ENCODE assay signal across 1 cellular context in genomic region chr2:120209427-120210233, GRCh38.
TF ChIP-seq lines count a peak whose summit lies in the region.

No MANE protein-coding gene starts in this region.

TF ChIP-seq in H1, 55 proteins besides CTCF, POLR2A, EP300 and RAD21:
- TF ChIP-seq TAF7 (optimal IDR thresholded peaks at IDR 0.05; ENCODE audit: borderline replicate concordance, low read depth, low read length) = no peak
- no peak for TF ChIP-seq RNF2 (IDR thresholded peaks at IDR 0.05; ENCODE audit: borderline replicate concordance, low read depth, low read length, missing control alignments, poor library complexity, severe bottlenecking)
- no peak for TF ChIP-seq SP4 (IDR thresholded peaks at IDR 0.05; ENCODE audit: low read length)
- TF ChIP-seq KDM1A (IDR thresholded peaks at IDR 0.05; ENCODE audit: borderline replicate concordance, low read length) = no peak
- TF ChIP-seq, protein P1, sequence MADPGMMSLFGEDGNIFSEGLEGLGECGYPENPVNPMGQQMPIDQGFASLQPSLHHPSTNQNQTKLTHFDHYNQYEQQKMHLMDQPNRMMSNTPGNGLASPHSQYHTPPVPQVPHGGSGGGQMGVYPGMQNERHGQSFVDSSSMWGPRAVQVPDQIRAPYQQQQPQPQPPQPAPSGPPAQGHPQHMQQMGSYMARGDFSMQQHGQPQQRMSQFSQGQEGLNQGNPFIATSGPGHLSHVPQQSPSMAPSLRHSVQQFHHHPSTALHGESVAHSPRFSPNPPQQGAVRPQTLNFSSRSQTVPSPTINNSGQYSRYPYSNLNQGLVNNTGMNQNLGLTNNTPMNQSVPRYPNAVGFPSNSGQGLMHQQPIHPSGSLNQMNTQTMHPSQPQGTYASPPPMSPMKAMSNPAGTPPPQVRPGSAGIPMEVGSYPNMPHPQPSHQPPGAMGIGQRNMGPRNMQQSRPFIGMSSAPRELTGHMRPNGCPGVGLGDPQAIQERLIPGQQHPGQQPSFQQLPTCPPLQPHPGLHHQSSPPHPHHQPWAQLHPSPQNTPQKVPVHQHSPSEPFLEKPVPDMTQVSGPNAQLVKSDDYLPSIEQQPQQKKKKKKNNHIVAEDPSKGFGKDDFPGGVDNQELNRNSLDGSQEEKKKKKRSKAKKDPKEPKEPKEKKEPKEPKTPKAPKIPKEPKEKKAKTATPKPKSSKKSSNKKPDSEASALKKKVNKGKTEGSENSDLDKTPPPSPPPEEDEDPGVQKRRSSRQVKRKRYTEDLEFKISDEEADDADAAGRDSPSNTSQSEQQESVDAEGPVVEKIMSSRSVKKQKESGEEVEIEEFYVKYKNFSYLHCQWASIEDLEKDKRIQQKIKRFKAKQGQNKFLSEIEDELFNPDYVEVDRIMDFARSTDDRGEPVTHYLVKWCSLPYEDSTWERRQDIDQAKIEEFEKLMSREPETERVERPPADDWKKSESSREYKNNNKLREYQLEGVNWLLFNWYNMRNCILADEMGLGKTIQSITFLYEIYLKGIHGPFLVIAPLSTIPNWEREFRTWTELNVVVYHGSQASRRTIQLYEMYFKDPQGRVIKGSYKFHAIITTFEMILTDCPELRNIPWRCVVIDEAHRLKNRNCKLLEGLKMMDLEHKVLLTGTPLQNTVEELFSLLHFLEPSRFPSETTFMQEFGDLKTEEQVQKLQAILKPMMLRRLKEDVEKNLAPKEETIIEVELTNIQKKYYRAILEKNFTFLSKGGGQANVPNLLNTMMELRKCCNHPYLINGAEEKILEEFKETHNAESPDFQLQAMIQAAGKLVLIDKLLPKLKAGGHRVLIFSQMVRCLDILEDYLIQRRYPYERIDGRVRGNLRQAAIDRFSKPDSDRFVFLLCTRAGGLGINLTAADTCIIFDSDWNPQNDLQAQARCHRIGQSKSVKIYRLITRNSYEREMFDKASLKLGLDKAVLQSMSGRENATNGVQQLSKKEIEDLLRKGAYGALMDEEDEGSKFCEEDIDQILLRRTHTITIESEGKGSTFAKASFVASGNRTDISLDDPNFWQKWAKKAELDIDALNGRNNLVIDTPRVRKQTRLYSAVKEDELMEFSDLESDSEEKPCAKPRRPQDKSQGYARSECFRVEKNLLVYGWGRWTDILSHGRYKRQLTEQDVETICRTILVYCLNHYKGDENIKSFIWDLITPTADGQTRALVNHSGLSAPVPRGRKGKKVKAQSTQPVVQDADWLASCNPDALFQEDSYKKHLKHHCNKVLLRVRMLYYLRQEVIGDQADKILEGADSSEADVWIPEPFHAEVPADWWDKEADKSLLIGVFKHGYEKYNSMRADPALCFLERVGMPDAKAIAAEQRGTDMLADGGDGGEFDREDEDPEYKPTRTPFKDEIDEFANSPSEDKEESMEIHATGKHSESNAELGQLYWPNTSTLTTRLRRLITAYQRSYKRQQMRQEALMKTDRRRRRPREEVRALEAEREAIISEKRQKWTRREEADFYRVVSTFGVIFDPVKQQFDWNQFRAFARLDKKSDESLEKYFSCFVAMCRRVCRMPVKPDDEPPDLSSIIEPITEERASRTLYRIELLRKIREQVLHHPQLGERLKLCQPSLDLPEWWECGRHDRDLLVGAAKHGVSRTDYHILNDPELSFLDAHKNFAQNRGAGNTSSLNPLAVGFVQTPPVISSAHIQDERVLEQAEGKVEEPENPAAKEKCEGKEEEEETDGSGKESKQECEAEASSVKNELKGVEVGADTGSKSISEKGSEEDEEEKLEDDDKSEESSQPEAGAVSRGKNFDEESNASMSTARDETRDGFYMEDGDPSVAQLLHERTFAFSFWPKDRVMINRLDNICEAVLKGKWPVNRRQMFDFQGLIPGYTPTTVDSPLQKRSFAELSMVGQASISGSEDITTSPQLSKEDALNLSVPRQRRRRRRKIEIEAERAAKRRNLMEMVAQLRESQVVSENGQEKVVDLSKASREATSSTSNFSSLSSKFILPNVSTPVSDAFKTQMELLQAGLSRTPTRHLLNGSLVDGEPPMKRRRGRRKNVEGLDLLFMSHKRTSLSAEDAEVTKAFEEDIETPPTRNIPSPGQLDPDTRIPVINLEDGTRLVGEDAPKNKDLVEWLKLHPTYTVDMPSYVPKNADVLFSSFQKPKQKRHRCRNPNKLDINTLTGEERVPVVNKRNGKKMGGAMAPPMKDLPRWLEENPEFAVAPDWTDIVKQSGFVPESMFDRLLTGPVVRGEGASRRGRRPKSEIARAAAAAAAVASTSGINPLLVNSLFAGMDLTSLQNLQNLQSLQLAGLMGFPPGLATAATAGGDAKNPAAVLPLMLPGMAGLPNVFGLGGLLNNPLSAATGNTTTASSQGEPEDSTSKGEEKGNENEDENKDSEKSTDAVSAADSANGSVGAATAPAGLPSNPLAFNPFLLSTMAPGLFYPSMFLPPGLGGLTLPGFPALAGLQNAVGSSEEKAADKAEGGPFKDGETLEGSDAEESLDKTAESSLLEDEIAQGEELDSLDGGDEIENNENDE (IDR thresholded peaks at IDR 0.05; ENCODE audit: insufficient replicate concordance, low read length) = no peak
- TF ChIP-seq TCF12 (IDR thresholded peaks at IDR 0.05; ENCODE audit: low read depth, low read length) = no peak
- TF ChIP-seq NRF1 (IDR thresholded peaks at IDR 0.05; ENCODE audit: low read depth, low read length) = no peak
- TF ChIP-seq YY1 (IDR thresholded peaks at IDR 0.05; ENCODE audit: low read depth, low read length) = no peak
- TF ChIP-seq SIX5 (IDR thresholded peaks at IDR 0.05; ENCODE audit: low read depth, low read length) = no peak
- no peak for TF ChIP-seq KDM5A (IDR thresholded peaks at IDR 0.05; ENCODE audit: low read length)
- no peak for TF ChIP-seq SP2 (IDR thresholded peaks at IDR 0.05; ENCODE audit: low read length)
- no peak for TF ChIP-seq CTBP2 (IDR thresholded peaks at IDR 0.05; ENCODE audit: borderline replicate concordance, insufficient read depth, insufficient read length, low read length)
- no peak for TF ChIP-seq CBX5 (IDR thresholded peaks at IDR 0.05; ENCODE audit: low read depth, low read length)
- TF ChIP-seq, protein P2, sequence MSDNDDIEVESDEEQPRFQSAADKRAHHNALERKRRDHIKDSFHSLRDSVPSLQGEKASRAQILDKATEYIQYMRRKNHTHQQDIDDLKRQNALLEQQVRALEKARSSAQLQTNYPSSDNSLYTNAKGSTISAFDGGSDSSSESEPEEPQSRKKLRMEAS (IDR thresholded peaks at IDR 0.05) = no peak
- TF ChIP-seq USF2 (IDR thresholded peaks at IDR 0.05; ENCODE audit: low read length) = no peak
- no peak for TF ChIP-seq SP1 (IDR thresholded peaks at IDR 0.05; ENCODE audit: low read depth, low read length)
- no peak for TF ChIP-seq RBBP5 (IDR thresholded peaks at IDR 0.05; ENCODE audit: borderline replicate concordance, low read depth, low read length)
- TF ChIP-seq SAP30 (IDR thresholded peaks at IDR 0.05; ENCODE audit: insufficient read depth, insufficient replicate concordance, low read length) = no peak
